Comparison of ENCODE assay signal across 13 cellular contexts in genomic region chr10:62652564-62652963, GRCh38.
"Had no signal": no experiment of that assay in that cellular context is flagged by ENCODE, and none has a peak within 500 bp of the region (broad histone marks: within the 10 kb centered on the region; RNA-seq: fewer than 3 reads in every experiment).

No MANE protein-coding gene starts in this region.

- H3K4me3 Mint-ChIP-seq: activated CD4-positive, alpha-beta T cell treated with anti-CD3 and anti-CD28 coated beads, Interleukin-2, amount 10 ng/mL, durations not matched to agents 24 days and 14 days; activated CD8-positive, alpha-beta memory T cell treated with anti-CD3 and anti-CD28 coated beads, Interleukin-2, amount 10 ng/mL, durations not matched to agents 7 days and 5 days; activated T-cell treated with anti-CD3 and anti-CD28 coated beads, Interleukin-2, amount 50 U/mL, for 4 hours; neural progenitor cell had no signal

- H3K36me3 ChIP-seq: neural progenitor cell, pancreas, tibial artery, uterus, WERI-Rb-1 had no signal

- H3K4me1 Mint-ChIP-seq: neural progenitor cell had no signal

- H3K27me3 Mint-ChIP-seq: activated CD4-positive, alpha-beta T cell treated with anti-CD3 and anti-CD28 coated beads, Interleukin-2, amount 10 ng/mL, durations not matched to agents 24 days and 14 days had no signal

- H3K27ac Mint-ChIP-seq: activated CD8-positive, alpha-beta memory T cell treated with anti-CD3 and anti-CD28 coated beads, Interleukin-2, amount 10 ng/mL, durations not matched to agents 7 days and 5 days; neural progenitor cell had no signal

- H3K9ac ChIP-seq: neural progenitor cell had no signal

- H3K36me3 Mint-ChIP-seq: neural progenitor cell had no signal

- H3K27me3 ChIP-seq: dorsolateral prefrontal cortex, neural progenitor cell, pancreas, uterus had no signal

- H3K4me2 ChIP-seq: neural progenitor cell had no signal

- H2AFZ ChIP-seq: neural progenitor cell had no signal

- H3K4me1 ChIP-seq: neural progenitor cell, pancreas, uterus had no signal

- H3K4me3 ChIP-seq: dorsolateral prefrontal cortex, neural progenitor cell, pancreas, tibial artery, uterus had no signal

- H3K9me3 Mint-ChIP-seq: activated T-cell treated with anti-CD3 and anti-CD28 coated beads, Interleukin-2, amount 50 U/mL, for 4 hours; neural progenitor cell had no signal

- H3K9me3 ChIP-seq: pancreas, tibial artery, uterus had no signal

- ATAC-seq: activated CD8-positive, alpha-beta memory T cell treated with anti-CD3 and anti-CD28 coated beads, Interleukin-2, amount 10 ng/mL, durations not matched to agents 7 days and 5 days; pancreas had no signal

- H3K27ac ChIP-seq: dorsolateral prefrontal cortex, neural progenitor cell, pancreas, tibial artery, uterus, WERI-Rb-1 had no signal

- DNase-seq: activated CD4-positive, alpha-beta T cell treated with anti-CD3 and anti-CD28 coated beads, Interleukin-2, amount 10 ng/mL, durations not matched to agents 24 days and 14 days; activated CD8-positive, alpha-beta memory T cell treated with anti-CD3 and anti-CD28 coated beads, Interleukin-2, amount 10 ng/mL, durations not matched to agents 7 days and 5 days; activated naive CD4-positive, alpha-beta T cell; activated T-cell treated with anti-CD3 and anti-CD28 coated beads, Interleukin-2, amount 50 U/mL, for 4 hours; dorsolateral prefrontal cortex; hypothalamus; pancreas; stimulated activated CD4-positive, alpha-beta T cell treated with anti-CD3 and anti-CD28 coated beads, Interleukin-4, amount 100 ng/mL, for 1 hour; stimulated activated CD8-positive, alpha-beta memory T cell treated with anti-CD3 and anti-CD28 coated beads, Interleukin-4, amount 100 ng/mL, for 48 hours; tibial artery; uterus; WERI-Rb-1 had no signal
